ENCODE assay signal across 17 cellular contexts in the genomic region with DNA sequence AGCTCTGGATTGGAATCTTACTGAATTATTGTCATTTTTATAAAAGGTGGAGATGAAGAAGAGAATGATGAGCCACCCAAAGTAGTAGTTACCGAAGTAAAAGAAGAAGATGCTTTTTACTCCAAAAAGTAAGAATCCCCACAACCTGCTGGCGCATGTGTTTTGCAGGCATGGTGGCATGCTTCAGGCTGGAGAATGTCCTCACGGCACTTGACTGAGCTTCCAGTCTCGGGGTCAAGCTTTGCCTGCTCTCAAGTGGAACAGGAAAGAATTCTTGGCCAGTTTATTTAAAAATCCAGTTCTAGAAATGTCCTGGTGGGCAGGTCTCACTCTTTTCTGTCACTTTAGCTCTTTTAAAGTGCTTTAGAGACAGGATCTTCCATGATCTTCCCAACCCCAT. TPM values are rescaled to one million over a fixed set of nuclear protein-coding genes. Genes with fewer than 3 reads are reported as not detected.
DNase-seq lines count a peak whose midpoint lies in the region; ATAC-seq, FAIRE-seq and TF ChIP-seq lines count a peak whose summit lies in the region.
"Had no signal": no experiment of that assay in that cellular context is flagged by ENCODE, and none has a peak within 500 bp of the region (broad histone marks: within the 10 kb centered on the region; RNA-seq: fewer than 3 reads in every experiment).

No MANE protein-coding gene starts in this region.

- H3K4me1 ChIP-seq in HUES48 (ENCODE audit: control insufficient read depth, insufficient read depth, low read length), result 0 out of 2 replicates have a peak, but pooled peaks cover 5% of the 10 kb centered on the region
- peaks cover 0 to 3% (median 1%) of the 10 kb centered on the region in 4 experiments; a peak in 3 of 7 replicates for H3K4me1 ChIP-seq in H1 (replicated peaks in 1 of 4; ENCODE audit: control insufficient read depth in 3 of 4, insufficient read depth in 4 of 4, low read length in 3 of 4)
- peaks cover 0 to 27% of the 10 kb centered on the region in 2 donors for H3K4me1 ChIP-seq in thyroid gland

- H3K18ac ChIP-seq in H1 (ENCODE audit: extremely low read depth, low read length), result no peak overlapping the region

- no peak overlapping the region for H2AFZ ChIP-seq in H1 (ENCODE audit: low read length)

- no peak overlapping the region for H4K91ac ChIP-seq in H1 (replicated peaks; ENCODE audit: insufficient read length, low read length)

- H2BK15ac ChIP-seq in H1 (ENCODE audit: low read length), result no peak overlapping the region

- POLR2A ChIA-PET in H1 (lab: Charles Lee; ENCODE audit: partially characterized antibody), result interaction anchor here (0.6 to 2.1 kb wide), 5 partner anchors 11 to 971 kb away, joined by 3 to 8 read pairs (median 3); partner anchors contain the start of gene NUP50

- no peak overlapping the region for H2AK5ac ChIP-seq in H1 (ENCODE audit: low read depth, low read length)

- no peak overlapping the region for H3K4ac ChIP-seq in H1 (replicated peaks; ENCODE audit: insufficient read length, low read depth, low read length)

- CTCF ChIA-PET in H1 (lab: Charles Lee; ENCODE audit: partially characterized antibody), result interaction anchor here (0.7 to 1.3 kb wide), 2 partner anchors 27 to 131 kb away, joined by 4 to 5 read pairs; no protein-coding TSS in a partner anchor

- no peak overlapping the region for H3K9ac ChIP-seq in HUES48 (ENCODE audit: low read depth, low read length)
- H3K9ac ChIP-seq in H1 (replicated peaks in 1 of 4; ENCODE audit: extremely low read depth in 1 of 4, low read depth in 3 of 4, low read length in 3 of 4), result no peak overlapping the region

- H3K23me2 ChIP-seq in H1 (ENCODE audit: low read depth, low read length), result no peaks in the 10 kb centered on the region

- H2BK120ac ChIP-seq in H1 (replicated peaks; ENCODE audit: low read depth, low read length), result no peak overlapping the region

- intact Hi-C loops in natural killer cell (cut with micrococcal nuclease), result no loop called here
- intact Hi-C loops in thyroid gland (cut with DNase I), result no loop called here

- H3K27ac Mint-ChIP-seq in natural killer cell, result peak overlapping the region; percentile 14 to 77
- no peak overlapping the region for H3K27ac Mint-ChIP-seq in natural killer cell treated with Interleukin-12 subunit alpha and Interleukin-12 subunit beta and Interleukin-15 and Interleukin-18, amount 100 ng/mL, for 72 hours
- H3K27ac Mint-ChIP-seq: B cell had no signal

- peaks cover 12% of the 10 kb centered on the region for H3K36me3 Mint-ChIP-seq in natural killer cell
- H3K36me3 Mint-ChIP-seq in natural killer cell treated with Interleukin-12 subunit alpha and Interleukin-12 subunit beta and Interleukin-15 and Interleukin-18, amount 100 ng/mL, for 72 hours, result peaks cover 27% of the 10 kb centered on the region

- no peak for TF ChIP-seq RAD21 in H1 (IDR thresholded peaks at IDR 0.05 in 1 of 2, conservative IDR thresholded peaks at IDR 0.05 in 1 of 2; ENCODE audit: low read depth in 2 of 2, low read length in 2 of 2)

- WGBS in H1 (ENCODE audit: extremely low coverage in 1 of 2, insufficient coverage in 1 of 2, insufficient read length in 1 of 2, insufficient replicate concordance in 2 of 2, low coverage in 1 of 2, low lambda C conversion rate in 2 of 2, missing lambda C conversion rate in 1 of 2), 2 experiments, result 89% methylated on average over 4 of the region's 4 CpGs; no CpG with 5 or more reads in 1 of the 2 experiments
- WGBS in thyroid gland, 2 donors, result 33 to 58% methylated on average over 4 of the region's 4 CpGs

- H2BK12ac ChIP-seq in H1 (ENCODE audit: low read depth, low read length), result no peak overlapping the region

- no peak overlapping the region for H3K56ac ChIP-seq in H1 (replicated peaks; ENCODE audit: insufficient read length, low read depth, low read length)

- H3K4me3 Mint-ChIP-seq in natural killer cell, result no peak overlapping the region
- H3K4me3 Mint-ChIP-seq in natural killer cell treated with Interleukin-12 subunit alpha and Interleukin-12 subunit beta and Interleukin-15 and Interleukin-18, amount 100 ng/mL, for 72 hours, result no peak overlapping the region
- H3K4me3 Mint-ChIP-seq: B cell had no signal

- TF ChIP-seq EP300 in H1 (IDR thresholded peaks at IDR 0.05; ENCODE audit: borderline replicate concordance in 1 of 2, low read depth in 2 of 2, low read length in 2 of 2), result no peak

- no peaks in the 10 kb centered on the region for H3K27me3 Mint-ChIP-seq in natural killer cell (ENCODE audit: low read depth in 2 of 2)
- no peaks in the 10 kb centered on the region for H3K27me3 Mint-ChIP-seq in natural killer cell treated with Interleukin-12 subunit alpha and Interleukin-12 subunit beta and Interleukin-15 and Interleukin-18, amount 100 ng/mL, for 72 hours
- H3K27me3 Mint-ChIP-seq: B cell had no signal

- peaks cover 0 to 40% of the 10 kb centered on the region in 2 experiments; a peak in 2 of 4 replicates for H3K79me2 ChIP-seq in H1 (ENCODE audit: control insufficient read depth in 1 of 2, insufficient read depth in 2 of 2, low read length in 2 of 2)

- H3K36me3 ChIP-seq in HUES48 (ENCODE audit: control insufficient read depth, insufficient read depth, low read length) (peaks cover 86% of the 10 kb centered on the region), H1 (ENCODE audit: control insufficient read depth in 2 of 4, insufficient read depth in 4 of 4, low read length in 3 of 4) (peaks cover 16 to 69% (median 38%) of the 10 kb centered on the region in 4 experiments), thyroid gland (peaks cover 38 to 49% of the 10 kb centered on the region in 2 donors)

- no peak overlapping the region for H3K4me2 ChIP-seq in H1 (ENCODE audit: insufficient read depth in 1 of 2, low read depth in 2 of 2, low read length in 2 of 2)

- H3K27me3 ChIP-seq in HUES48 (ENCODE audit: control insufficient read depth, insufficient read depth, low read length) (no peaks in the 10 kb centered on the region), H1 (replicated peaks in 1 of 4; ENCODE audit: control insufficient read depth in 3 of 4, extremely low read depth in 1 of 4, insufficient read depth in 3 of 4, low read length in 3 of 4) (no peaks in the 10 kb centered on the region), thyroid gland (no peaks in the 10 kb centered on the region)
- H3K27me3 ChIP-seq: SJSA1 had no signal

- H2BK5ac ChIP-seq in H1 (ENCODE audit: low read depth, low read length), result no peak overlapping the region

- H3K4me1 Mint-ChIP-seq in natural killer cell, result peaks cover 17 to 25% of the 10 kb centered on the region in 2 donors
- peaks cover 26 to 27% of the 10 kb centered on the region in 2 donors for H3K4me1 Mint-ChIP-seq in natural killer cell treated with Interleukin-12 subunit alpha and Interleukin-12 subunit beta and Interleukin-15 and Interleukin-18, amount 100 ng/mL, for 72 hours (ENCODE audit: low read depth in 2 of 2)
- H3K4me1 Mint-ChIP-seq: B cell had no signal

- ATAC-seq in natural killer cell, result no peak
- ATAC-seq in natural killer cell treated with Interleukin-12 subunit alpha and Interleukin-12 subunit beta and Interleukin-15 and Interleukin-18, amount 100 ng/mL, for 72 hours, result no peak
- no peak for ATAC-seq in HG03469 (IDR thresholded peaks at IDR 0.05; ENCODE audit: unreplicated experiment)
- ATAC-seq: PC-3 had no signal

- H3K79me1 ChIP-seq in H1 (ENCODE audit: low read depth, low read length), result peaks cover 11% of the 10 kb centered on the region

- H4K8ac ChIP-seq in H1 (ENCODE audit: extremely low read depth, insufficient read depth, low read length), result no peak overlapping the region

- H3K9me3 Mint-ChIP-seq in natural killer cell, result no peaks in the 10 kb centered on the region
- H3K9me3 Mint-ChIP-seq in natural killer cell treated with Interleukin-12 subunit alpha and Interleukin-12 subunit beta and Interleukin-15 and Interleukin-18, amount 100 ng/mL, for 72 hours, result no peaks in the 10 kb centered on the region

- no peak for FAIRE-seq in H1 (lab: Jason Lieb, UNC)

- DNase-seq in natural killer cell (no peak), H1 (ENCODE audit: low read depth in 1 of 2, low spot score in 2 of 2) (no peak), thyroid gland (peak; percentile 61 to 79), DMS114 treated with DMSO at 0.1 percent for 48 hours (lab: John Stamatoyannopoulos, UW; ENCODE audit: unreplicated experiment) (no peak), NCI-H510A treated with DMSO at 0.1 percent for 48 hours (lab: John Stamatoyannopoulos, UW) (no peak)
- no peak for DNase-seq in natural killer cell treated with Interleukin-12 subunit alpha and Interleukin-12 subunit beta and Interleukin-15 and Interleukin-18, amount 100 ng/mL, for 72 hours (ENCODE audit: low spot score)
- DNase-seq: IMR-90, Kasumi-1, NCI-H1417 treated with DMSO at 0.1 percent for 48 hours, NCI-H2107, NCI-H345, NCI-H69, PC-3 had no signal

- H4K5ac ChIP-seq in H1 (ENCODE audit: insufficient read length, low read depth, low read length), result no peak overlapping the region

- H3K27ac ChIP-seq in HUES48 (ENCODE audit: low read depth, low read length) (peak overlapping the region; percentile 25), H1 (ENCODE audit: low read depth, low read length) (0 out of 2 replicates have a peak overlapping the region, but pooled peaks have one; percentile 11), thyroid gland (peak overlapping the region in 1 of 3 donors; percentile 79)
- H3K27ac ChIP-seq: SJSA1 had no signal

- no peak for TF ChIP-seq POLR2A in H1 (IDR thresholded peaks at IDR 0.05; ENCODE audit: control extremely low read depth in 1 of 2, low read depth in 2 of 2, low read length in 2 of 2)
- no peak for TF ChIP-seq POLR2A in thyroid gland (IDR thresholded peaks at IDR 0.05)

- no peak overlapping the region for H3K23ac ChIP-seq in H1 (ENCODE audit: insufficient read length)

- H3K14ac ChIP-seq in H1 (ENCODE audit: insufficient read length), result no peak overlapping the region

- no peak for TF ChIP-seq CTCF in natural killer cell (IDR thresholded peaks at IDR 0.05)
- TF ChIP-seq CTCF in H1 (IDR thresholded peaks at IDR 0.05; ENCODE audit: control extremely low read depth in 1 of 3, insufficient read depth in 1 of 3, low read depth in 1 of 3, low read length in 3 of 3), result no peak
- TF ChIP-seq CTCF in thyroid gland (IDR thresholded peaks at IDR 0.05), result no peak

- no peaks in the 10 kb centered on the region for H3K9me3 ChIP-seq in HUES48 (ENCODE audit: control insufficient read depth, insufficient read depth, low read length)
- no peaks in the 10 kb centered on the region for H3K9me3 ChIP-seq in H1 (ENCODE audit: insufficient read depth in 2 of 2, low read depth in 1 of 2, low read length in 1 of 2)
- H3K9me3 ChIP-seq in thyroid gland, result no peaks in the 10 kb centered on the region
- H3K9me3 ChIP-seq: SJSA1 had no signal

- H4K20me1 ChIP-seq in H1 (replicated peaks in 1 of 2; ENCODE audit: control insufficient read depth in 1 of 2, insufficient read depth in 2 of 2, low read length in 2 of 2), result peaks cover 6 to 12% of the 10 kb centered on the region in 2 experiments

- H2BK20ac ChIP-seq in H1 (ENCODE audit: low read length), result no peak overlapping the region

- no peak overlapping the region for H3K4me3 ChIP-seq in HUES48 (ENCODE audit: low read depth, low read length)
- no peak overlapping the region for H3K4me3 ChIP-seq in H1 (ENCODE audit: extremely low read depth in 1 of 4, insufficient read depth in 2 of 4, low read depth in 3 of 4, low read length in 4 of 4)
- no peak overlapping the region for H3K4me3 ChIP-seq in thyroid gland (replicated peaks in 1 of 3)
- H3K4me3 ChIP-seq: SJSA1 had no signal

RNA-seq across cellular contexts. Expression of gene NUP50, which starts 17.5 kb away (rescaled TPM):
- total RNA-seq in natural killer cell (10 to 100 TPM; 63.9 to 99.4 (median 98.6) TPM), thyroid gland (100 to 1,000 TPM in 2 of 4 donors, 10 to 100 TPM in 2; 53.9 to 128 (median 91.9) TPM)
- total RNA-seq in natural killer cell treated with Interleukin-12 subunit alpha and Interleukin-12 subunit beta and Interleukin-15 and Interleukin-18, amount 100 ng/mL, for 72 hours, result 100 to 1,000 TPM; 124 to 185 TPM
- total RNA-seq in H1 (2021; fragmentation: NEBNext Ultra II Directional; extraction: Animal tissue kit (Norgen Biotek cat#: 25700)), result 112 and 118 TPM in 2 replicates
- 16.4 and 20.0 TPM in 2 replicates for polyA plus RNA-seq in H1 (2011; rRNA removed)
- polyA plus RNA-seq in H1 (2011; cell fraction: cytosol; rRNA removed), result 21.3 TPM
- polyA plus RNA-seq in H1 (2011; cell fraction: nucleus; rRNA removed), result 56.5 TPM
- polyA plus RNA-seq in H1 (2012, experiment 1 of 2), result 45.2 to 74.0 TPM (median 59.8 TPM) in 4 replicates
- 3.5 TPM for polyA plus RNA-seq in H1 (2012, experiment 2 of 2)
- polyA plus RNA-seq in H1 (2013, experiment 1 of 2), result 49.7 TPM
- polyA plus RNA-seq in H1 (2013, experiment 2 of 2), result 48.2 TPM
- polyA minus RNA-seq in H1 (2011; rRNA and poly(A)+ RNA removed), result 108 and 121 TPM in 2 replicates
- 35.6 TPM for polyA minus RNA-seq in H1 (2011; cell fraction: cytosol; rRNA and poly(A)+ RNA removed)
- polyA minus RNA-seq in H1 (2011; cell fraction: nucleus; rRNA and poly(A)+ RNA removed), result 45.5 TPM

RNA-seq across cellular contexts. Expression of gene KIAA0930, which starts 59.5 kb away (rescaled TPM):
- total RNA-seq in natural killer cell, result 10 to 100 TPM; 32.6 to 39.1 (median 38.4) TPM
- 10 to 100 TPM; 54.1 to 55.2 TPM for total RNA-seq in natural killer cell treated with Interleukin-12 subunit alpha and Interleukin-12 subunit beta and Interleukin-15 and Interleukin-18, amount 100 ng/mL, for 72 hours
- 61.9 and 65.3 TPM in 2 replicates for total RNA-seq in H1 (2021; fragmentation: NEBNext Ultra II Directional; extraction: Animal tissue kit (Norgen Biotek cat#: 25700))
- polyA plus RNA-seq in H1 (2011; rRNA removed), result 66.1 and 95.4 TPM in 2 replicates
- polyA plus RNA-seq in H1 (2011; cell fraction: cytosol; rRNA removed), result 66.9 TPM
- 77.9 TPM for polyA plus RNA-seq in H1 (2011; cell fraction: nucleus; rRNA removed)
- 37.4 to 53.7 TPM (median 45.5 TPM) in 4 replicates for polyA plus RNA-seq in H1 (2012, experiment 1 of 2)
- polyA plus RNA-seq in H1 (2012, experiment 2 of 2), result 32.4 TPM
- 50.5 TPM for polyA plus RNA-seq in H1 (2013, experiment 1 of 2)
- polyA plus RNA-seq in H1 (2013, experiment 2 of 2), result 53.3 TPM
- 25.2 and 28.4 TPM in 2 replicates for polyA minus RNA-seq in H1 (2011; rRNA and poly(A)+ RNA removed)
- 27.8 TPM for polyA minus RNA-seq in H1 (2011; cell fraction: cytosol; rRNA and poly(A)+ RNA removed)
- 14.2 TPM for polyA minus RNA-seq in H1 (2011; cell fraction: nucleus; rRNA and poly(A)+ RNA removed)
- 10 to 100 TPM; 21.0 to 42.7 (median 25.0) TPM for total RNA-seq in thyroid gland

Comparison
In these comparisons a context has a peak if more than half of its experiments do, and no peak if none do; other contexts are left out.
1. H3K27ac Mint-ChIP-seq: peak in natural killer cell (2 of 2); none in natural killer cell treated with Interleukin-12 subunit alpha and Interleukin-12 subunit beta and Interleukin-15 and Interleukin-18, amount 100 ng/mL, for 72 hours (0 of 2).
2. DNase-seq: peak in thyroid gland (2 of 2); none in natural killer cell (single experiment), natural killer cell treated with Interleukin-12 subunit alpha and Interleukin-12 subunit beta and Interleukin-15 and Interleukin-18, amount 100 ng/mL, for 72 hours (single experiment), H1 (0 of 2), DMS114 treated with DMSO at 0.1 percent for 48 hours (single experiment) and NCI-H510A treated with DMSO at 0.1 percent for 48 hours (single experiment).